ENCODE assay signal across 10 cellular contexts in the genomic region with DNA sequence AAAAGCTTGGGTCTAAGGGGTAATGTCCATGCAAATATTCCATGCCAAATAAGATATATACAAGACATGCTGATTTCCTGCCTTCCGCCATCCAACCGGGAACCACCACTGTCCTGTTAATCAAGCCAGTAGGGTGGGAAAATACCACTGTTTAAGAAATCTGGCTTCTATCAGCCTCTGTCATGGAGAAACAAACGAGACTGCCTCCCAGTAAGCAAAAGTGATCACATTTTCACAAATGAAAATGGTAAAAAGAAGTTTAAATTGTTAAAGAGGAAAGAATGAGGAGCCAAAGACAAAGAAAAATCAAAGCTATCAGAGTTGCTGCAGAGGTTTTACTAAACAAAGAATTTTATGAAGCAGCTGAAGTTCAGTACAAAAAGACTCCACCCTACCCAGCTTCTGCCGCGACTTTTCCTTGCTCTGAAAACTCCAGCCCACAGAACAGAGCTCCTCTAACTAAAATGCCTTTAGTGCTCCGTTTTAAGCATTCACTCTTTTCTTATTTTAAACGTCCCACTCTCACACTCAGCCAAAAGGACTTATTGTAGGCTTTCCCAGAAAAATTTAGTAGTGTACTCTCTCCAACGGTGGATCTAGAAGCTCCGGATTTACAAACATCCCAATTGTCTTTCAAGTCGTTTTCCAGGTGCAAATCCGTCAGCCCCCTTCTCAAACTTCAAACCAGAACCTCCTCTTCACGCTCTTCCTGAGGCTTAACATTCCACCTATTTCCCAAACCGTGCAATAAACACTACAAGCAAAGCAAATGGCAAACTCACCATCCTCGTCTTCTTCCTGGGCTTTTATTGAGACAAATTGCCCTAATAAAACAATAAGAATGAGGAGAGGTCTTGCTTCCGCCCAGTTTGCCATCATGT. TPM values are rescaled to one million over a fixed set of nuclear protein-coding genes. Genes with fewer than 3 reads are reported as not detected.
DNase-seq lines count a peak whose midpoint lies in the region; ATAC-seq, FAIRE-seq and TF ChIP-seq lines count a peak whose summit lies in the region.
"Had no signal": no experiment of that assay in that cellular context is flagged by ENCODE, and none has a peak within 500 bp of the region (broad histone marks: within the 10 kb centered on the region; RNA-seq: fewer than 3 reads in every experiment).

No MANE protein-coding gene starts in this region.

- H3K9ac ChIP-seq in keratinocyte (ENCODE audit: control insufficient read depth, extremely low read depth, insufficient read depth, low read length), result peak overlapping the region; percentile 56

- peak overlapping the region; percentile 89 for H3K4me2 ChIP-seq in keratinocyte (ENCODE audit: control insufficient read depth, extremely low read depth, insufficient read depth, low read depth, low read length)

- H2AFZ ChIP-seq in keratinocyte (ENCODE audit: control insufficient read depth, low read length), result peak overlapping the region; percentile 85

- H3K9me3 Mint-ChIP-seq in Calu3 (ENCODE audit: low read depth, unreplicated experiment), result no peaks in the 10 kb centered on the region

- H3K27me3 ChIP-seq in keratinocyte (ENCODE audit: control insufficient read depth, extremely low read depth, insufficient read depth, low read length), result no peaks in the 10 kb centered on the region

- CTCF ChIA-PET in Calu3 (lab: Charles Lee), result no interaction called here

- H3K4me1 Mint-ChIP-seq in Calu3 (ENCODE audit: low read depth, unreplicated experiment), result no peaks in the 10 kb centered on the region

- no peaks in the 10 kb centered on the region for H4K20me1 ChIP-seq in keratinocyte (ENCODE audit: control insufficient read depth, extremely low read depth, insufficient read depth, low read length)

- H3K27me3 Mint-ChIP-seq in Calu3 (ENCODE audit: unreplicated experiment), result no peaks in the 10 kb centered on the region

- H3K36me3 Mint-ChIP-seq in Calu3 (ENCODE audit: insufficient read depth, unreplicated experiment), result no peaks in the 10 kb centered on the region

- in situ Hi-C loops in astrocyte of the spinal cord (cut with HindIII; ENCODE audit: low sequenced_read_pairs), result no loop called here

- H3K27ac Mint-ChIP-seq in Calu3 (ENCODE audit: unreplicated experiment), result no peak overlapping the region
- H3K27ac Mint-ChIP-seq: T-helper 17 cell had no signal

- no peak overlapping the region for H3K4me3 Mint-ChIP-seq in Calu3 (ENCODE audit: low read depth, unreplicated experiment)
- H3K4me3 Mint-ChIP-seq: T-helper 17 cell had no signal

- TF ChIP-seq CTCF in astrocyte of the spinal cord (IDR thresholded peaks at IDR 0.05; ENCODE audit: low read depth, low read length) (no peak), keratinocyte (optimal IDR thresholded peaks at IDR 0.05 in 1 of 3, IDR thresholded peaks at IDR 0.05 in 1 of 3, conservative IDR thresholded peaks at IDR 0.05 in 1 of 3; ENCODE audit: extremely low read depth in 1 of 3, insufficient read depth in 2 of 3, low read length in 3 of 3) (no peak), Calu3 (IDR thresholded peaks at IDR 0.05; ENCODE audit: unreplicated experiment) (no peak)

- DNase-seq in HCEC 1CT, result peak; percentile 83
- peak; percentile 85 for DNase-seq in astrocyte of the spinal cord (ENCODE audit: low read depth, low spot score)
- no peak for DNase-seq in keratinocyte (ENCODE audit: low read depth, low spot score)
- DNase-seq in smooth muscle cell of the brain vasculature (ENCODE audit: low read depth, low spot score), result peak; percentile 62
- no peak for DNase-seq in Calu3
- no peak for DNase-seq in substantia nigra (lab: John Stamatoyannopoulos, UW)
- DNase-seq: stimulated activated CD4-positive, alpha-beta T cell treated with anti-CD3 and anti-CD28 coated beads, Interleukin-15, amount 100 ng/mL, for 24 hours; T-helper 17 cell had no signal

- ATAC-seq in HG03521 (IDR thresholded peaks at IDR 0.05; ENCODE audit: unreplicated experiment) (no peak), HG02981 (IDR thresholded peaks at IDR 0.05; ENCODE audit: unreplicated experiment) (no peak)
- ATAC-seq: T-helper 17 cell had no signal

- peak overlapping the region; percentile 89 for H3K4me3 ChIP-seq in astrocyte of the spinal cord (ENCODE audit: low read depth, low read length)
- peak overlapping the region; percentile 43 to 77 (median 71) for H3K4me3 ChIP-seq in keratinocyte (ENCODE audit: control insufficient read depth in 2 of 3, extremely low read depth in 1 of 3, insufficient read depth in 2 of 3, low read depth in 1 of 3, low read length in 3 of 3)

- intact Hi-C loops in Calu3 (cut with micrococcal nuclease; ENCODE audit: unreplicated experiment), result no loop called here

- BruUV-seq in Calu3 (replicated peaks; lab: Mats Ljungman, UMichigan), result no TSS peak

- no peaks in the 10 kb centered on the region for H3K9me1 ChIP-seq in keratinocyte (ENCODE audit: control insufficient read depth, extremely low read depth, insufficient read depth, low read length)

- dilution Hi-C loops in keratinocyte (cut with MboI; ENCODE audit: extremely low pct_ligation_motif_present, low sequenced_read_pairs), result no loop called here

- peaks cover 7% of the 10 kb centered on the region for H3K4me1 ChIP-seq in keratinocyte (ENCODE audit: control insufficient read depth, extremely low read depth, insufficient read depth, low read length)

- H3K9me3 ChIP-seq in keratinocyte (ENCODE audit: control insufficient read depth, low read depth, low read length), result no peaks in the 10 kb centered on the region

- H3K79me2 ChIP-seq in keratinocyte (ENCODE audit: control insufficient read depth, insufficient read depth, low read length), result no peaks in the 10 kb centered on the region

- no peaks in the 10 kb centered on the region for H3K36me3 ChIP-seq in keratinocyte (ENCODE audit: control insufficient read depth in 2 of 2, extremely low read depth in 1 of 2, insufficient read depth in 2 of 2, low read length in 2 of 2)

- FAIRE-seq in keratinocyte (lab: Jason Lieb, UNC), result peak; percentile 23

- H3K27ac ChIP-seq in keratinocyte (ENCODE audit: control insufficient read depth, insufficient read depth, low read length) (peak overlapping the region; percentile 15), substantia nigra (ENCODE audit: low read depth, low read length, poor library complexity, severe bottlenecking) (no peak overlapping the region)

RNA-seq across cellular contexts. Expression of gene COL5A2, which starts 0.6 kb away (rescaled TPM):
- 6.5 to 16.6 TPM (median 7.2 TPM) in 3 replicates for polyA plus RNA-seq in keratinocyte
- 2.1 TPM for polyA plus RNA-seq in keratinocyte (2011; ENCODE audit: low read depth)
- 2.2 and 2.4 TPM in 2 replicates for polyA plus RNA-seq in keratinocyte (2011; cell fraction: cytosol; rRNA removed)
- 23.2 and 25.7 TPM in 2 replicates for polyA plus RNA-seq in keratinocyte (2011; cell fraction: nucleus; rRNA removed)
- 2.0 and 8.5 TPM in 2 replicates for polyA plus RNA-seq in keratinocyte (2012; ENCODE audit: low replicate concordance)
- polyA minus RNA-seq in keratinocyte, result 6.4 to 23.5 TPM (median 11.9 TPM) in 3 replicates
- 4.8 TPM for polyA minus RNA-seq in keratinocyte (2011; cell fraction: cytosol; rRNA and poly(A)+ RNA removed)
- polyA minus RNA-seq in keratinocyte (2011; cell fraction: nucleus; rRNA and poly(A)+ RNA removed), result 22.5 and 41.3 TPM in 2 replicates
- 0.56 and 1.1 TPM in 2 replicates for total RNA-seq in Calu3 (2022)

Comparison
In these comparisons a context has a peak if more than half of its experiments do, and no peak if none do; other contexts are left out.
1. DNase-seq: peak in HCEC 1CT (single experiment), astrocyte of the spinal cord (single experiment) and smooth muscle cell of the brain vasculature (single experiment); none in keratinocyte (single experiment), Calu3 (single experiment) and substantia nigra (0 of 49).